ENCODE assay signal across 15 cellular contexts in the genomic region with DNA sequence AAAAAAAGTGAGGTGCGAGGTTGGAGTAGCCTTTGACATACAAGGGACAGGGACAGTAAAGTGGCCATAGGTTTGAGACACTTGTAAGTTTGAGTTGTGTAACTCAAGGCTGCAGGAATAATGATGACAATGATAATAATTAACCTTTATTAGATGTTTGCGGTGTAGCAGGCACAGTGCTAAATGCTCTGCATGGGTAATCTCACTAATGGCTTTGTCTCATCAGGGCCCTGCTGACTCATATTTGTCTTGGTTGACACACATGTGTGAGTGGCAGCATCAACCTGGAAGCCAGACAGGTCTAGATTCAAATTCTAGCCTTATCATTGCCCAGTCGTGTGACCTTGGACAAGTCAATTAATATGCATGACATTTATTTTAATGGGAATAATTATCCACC.
A peak's percentile ranks its signal among the peaks of the same experiment; 100 is the strongest.
DNase-seq lines count a peak whose midpoint lies in the region; ATAC-seq lines count a peak whose summit lies in the region.
"Had no signal": no experiment of that assay in that cellular context is flagged by ENCODE, and none has a peak within 500 bp of the region (broad histone marks: within the 10 kb centered on the region; RNA-seq: fewer than 3 reads in every experiment).

No MANE protein-coding gene starts in this region.

- no peaks in the 10 kb centered on the region for H3K36me3 Mint-ChIP-seq in stimulated activated memory B cell treated with anti-CD40 and anti-IgM and Interleukin-4, amounts not matched to agents 10 μg/mL and 1 μg/mL and 100 μg/mL, for 72 hours

- no peak overlapping the region for H3K4me3 ChIP-seq in MG63
- H3K4me3 ChIP-seq: lung had no signal

- no peaks in the 10 kb centered on the region for H3K36me3 ChIP-seq in MG63

- no peaks in the 10 kb centered on the region for H3K9me3 Mint-ChIP-seq in stimulated activated memory B cell treated with anti-CD40 and anti-IgM and Interleukin-4, amounts not matched to agents 10 μg/mL and 1 μg/mL and 100 μg/mL, for 72 hours

- H3K4me1 Mint-ChIP-seq in stimulated activated memory B cell treated with anti-CD40 and anti-IgM and Interleukin-4, amounts not matched to agents 10 μg/mL and 1 μg/mL and 100 μg/mL, for 72 hours, result no peaks in the 10 kb centered on the region

- ATAC-seq in GM21717 (IDR thresholded peaks at IDR 0.05; ENCODE audit: unreplicated experiment), result peak; percentile 84
- peak; percentile 96 for ATAC-seq in HG03159 (IDR thresholded peaks at IDR 0.05; ENCODE audit: unreplicated experiment)
- ATAC-seq in stimulated activated memory B cell treated with anti-CD40 and anti-IgM and Interleukin-4, amounts not matched to agents 10 μg/mL and 1 μg/mL and 100 μg/mL, for 72 hours, result peak; percentile 52

- DNase-seq in NCI-H1417 (lab: John Stamatoyannopoulos, UW), result peak in 2 of 3 experiments; percentile 24 to 63
- no peak for DNase-seq in NCI-H1417 treated with DMSO at 0.1 percent for 48 hours (lab: John Stamatoyannopoulos, UW)
- no peak for DNase-seq in NCI-H2107 treated with DMSO at 0.1 percent for 48 hours (lab: John Stamatoyannopoulos, UW; ENCODE audit: unreplicated experiment)
- DNase-seq in T-helper 1 cell, result no peak
- no peak for DNase-seq in MG63
- DNase-seq: activated CD4-positive, alpha-beta T cell treated with anti-CD3 and anti-CD28 coated beads for 48 hours; DMS153; foreskin melanocyte; GOT3; KBM-7; NCI-H446 treated with DMSO at 0.1 percent for 48 hours had no signal

- H3K27me3 Mint-ChIP-seq in stimulated activated memory B cell treated with anti-CD40 and anti-IgM and Interleukin-4, amounts not matched to agents 10 μg/mL and 1 μg/mL and 100 μg/mL, for 72 hours, result no peaks in the 10 kb centered on the region

- H3K4me3 Mint-ChIP-seq in stimulated activated memory B cell treated with anti-CD40 and anti-IgM and Interleukin-4, amounts not matched to agents 10 μg/mL and 1 μg/mL and 100 μg/mL, for 72 hours, result no peak overlapping the region

- H3K27me3 ChIP-seq in MG63, result no peaks in the 10 kb centered on the region

- H3K27ac Mint-ChIP-seq in stimulated activated memory B cell treated with anti-CD40 and anti-IgM and Interleukin-4, amounts not matched to agents 10 μg/mL and 1 μg/mL and 100 μg/mL, for 72 hours, result no peak overlapping the region

- no peaks in the 10 kb centered on the region for H3K9me3 ChIP-seq in MG63

Comparison
In these comparisons a context has a peak if more than half of its experiments do, and no peak if none do; other contexts are left out.
1. DNase-seq: peak in NCI-H1417 (2 of 3); none in NCI-H1417 treated with DMSO at 0.1 percent for 48 hours (single experiment), NCI-H2107 treated with DMSO at 0.1 percent for 48 hours (single experiment), T-helper 1 cell (0 of 5) and MG63 (single experiment).
2. Peak in every context shown above with its lines, with median percentiles within 50 percentile points of each other: ATAC-seq.